ENCODE assay signal across 9 cellular contexts in genomic region chr1:75908717-75909152, GRCh38. TPM values are rescaled to one million over a fixed set of nuclear protein-coding genes. Genes with fewer than 3 reads are reported as not detected.
DNase-seq lines count a peak whose midpoint lies in the region; ATAC-seq, FAIRE-seq and TF ChIP-seq lines count a peak whose summit lies in the region.
"Had no signal": no experiment of that assay in that cellular context is flagged by ENCODE, and none has a peak within 500 bp of the region (broad histone marks: within the 10 kb centered on the region; RNA-seq: fewer than 3 reads in every experiment).

No MANE protein-coding gene starts in this region.

- no peaks in the 10 kb centered on the region for H3K9me3 ChIP-seq in CD8-positive, alpha-beta memory T cell (ENCODE audit: low read length)

- H3K27ac ChIP-seq in CD8-positive, alpha-beta memory T cell (ENCODE audit: low read depth, low read length), result no peak overlapping the region

- no peaks in the 10 kb centered on the region for H3K27me3 Mint-ChIP-seq in WTC11 (ENCODE audit: low read depth)
- H3K27me3 Mint-ChIP-seq in stimulated activated memory B cell treated with anti-CD40 and anti-IgM and Interleukin-4, amounts not matched to agents 10 μg/mL and 1 μg/mL and 100 μg/mL, for 72 hours, result peaks cover 27% of the 10 kb centered on the region
- H3K27me3 Mint-ChIP-seq in CD8-positive, alpha-beta memory T cell, result peaks cover 0 to under 1% of the 10 kb centered on the region in 2 donors

- POLR2A ChIA-PET in WTC11 (lab: Charles Lee), result no interaction called here
- POLR2A ChIA-PET in CD8-positive, alpha-beta memory T cell (lab: Charles Lee), result no interaction called here

- H3K9me3 Mint-ChIP-seq in WTC11, result peaks cover 10% of the 10 kb centered on the region
- peaks cover 18% of the 10 kb centered on the region for H3K9me3 Mint-ChIP-seq in stimulated activated memory B cell treated with anti-CD40 and anti-IgM and Interleukin-4, amounts not matched to agents 10 μg/mL and 1 μg/mL and 100 μg/mL, for 72 hours
- peaks cover 12 to 26% (median 21%) of the 10 kb centered on the region in 5 donors for H3K9me3 Mint-ChIP-seq in CD8-positive, alpha-beta memory T cell

- no peak overlapping the region for H3K4me3 ChIP-seq in CD8-positive, alpha-beta memory T cell (ENCODE audit: low read length)

- in situ Hi-C loops in G401 (cut with HindIII; ENCODE audit: low sequenced_read_pairs), result no loop called here

- CTCF ChIA-PET in WTC11 (lab: Charles Lee), result interaction anchor here (0.8 to 1.8 kb wide), 11 partner anchors 9 to 1217 kb away, joined by 3 to 20 read pairs (median 4); no protein-coding TSS in a partner anchor
- CTCF ChIA-PET in CD8-positive, alpha-beta memory T cell (lab: Charles Lee), result no interaction called here

- peak; percentile 89 for FAIRE-seq in H54 (lab: Jason Lieb, UNC)

- H3K36me3 Mint-ChIP-seq in WTC11, result peaks cover 11% of the 10 kb centered on the region
- no peaks in the 10 kb centered on the region for H3K36me3 Mint-ChIP-seq in stimulated activated memory B cell treated with anti-CD40 and anti-IgM and Interleukin-4, amounts not matched to agents 10 μg/mL and 1 μg/mL and 100 μg/mL, for 72 hours
- H3K36me3 Mint-ChIP-seq in CD8-positive, alpha-beta memory T cell, result no peaks in the 10 kb centered on the region

- H3K27ac Mint-ChIP-seq in WTC11, result no peak overlapping the region
- H3K27ac Mint-ChIP-seq in stimulated activated memory B cell treated with anti-CD40 and anti-IgM and Interleukin-4, amounts not matched to agents 10 μg/mL and 1 μg/mL and 100 μg/mL, for 72 hours, result no peak overlapping the region
- no peak overlapping the region for H3K27ac Mint-ChIP-seq in CD8-positive, alpha-beta memory T cell

- no peaks in the 10 kb centered on the region for H3K4me1 Mint-ChIP-seq in WTC11
- H3K4me1 Mint-ChIP-seq in stimulated activated memory B cell treated with anti-CD40 and anti-IgM and Interleukin-4, amounts not matched to agents 10 μg/mL and 1 μg/mL and 100 μg/mL, for 72 hours, result no peaks in the 10 kb centered on the region
- H3K4me1 Mint-ChIP-seq in CD8-positive, alpha-beta memory T cell, result no peaks in the 10 kb centered on the region

- DNase-seq in G401 (ENCODE audit: low spot score) (peak; percentile 3), H54 (ENCODE audit: insufficient read length, low spot score) (no peak), NCI-H146 (lab: John Stamatoyannopoulos, UW) (peak; percentile 11), WTC11 (ENCODE audit: low spot score) (peak; percentile 25), medulla oblongata (ENCODE audit: extremely low spot score) (peak; percentile 30), 8988T (no peak)
- DNase-seq in CD8-positive, alpha-beta memory T cell, result no peak

- no peaks in the 10 kb centered on the region for H3K27me3 ChIP-seq in CD8-positive, alpha-beta memory T cell (ENCODE audit: insufficient read depth, low read length, poor library complexity, severe bottlenecking)

- TF ChIP-seq CTCF in WTC11 (IDR thresholded peaks at IDR 0.05), result peak; percentile 30; the same call in 1 of the 2 replicates

- no peaks in the 10 kb centered on the region for H3K4me1 ChIP-seq in CD8-positive, alpha-beta memory T cell (ENCODE audit: insufficient read depth, low read length)

- H3K4me3 Mint-ChIP-seq in WTC11, result no peak overlapping the region
- H3K4me3 Mint-ChIP-seq in stimulated activated memory B cell treated with anti-CD40 and anti-IgM and Interleukin-4, amounts not matched to agents 10 μg/mL and 1 μg/mL and 100 μg/mL, for 72 hours, result no peak overlapping the region
- no peak overlapping the region for H3K4me3 Mint-ChIP-seq in CD8-positive, alpha-beta memory T cell

- TF ChIP-seq POLR2A in H54 (IDR thresholded peaks at IDR 0.05; ENCODE audit: low read depth, low read length), result no peak

- H3K36me3 ChIP-seq in CD8-positive, alpha-beta memory T cell (ENCODE audit: insufficient read depth, low read length), result no peaks in the 10 kb centered on the region

- peak; percentile 100 for ATAC-seq in WTC11
- no peak for ATAC-seq in stimulated activated memory B cell treated with anti-CD40 and anti-IgM and Interleukin-4, amounts not matched to agents 10 μg/mL and 1 μg/mL and 100 μg/mL, for 72 hours

TF ChIP-seq in WTC11, 78 proteins besides CTCF, POLR2A, EP300 and RAD21 (continues in another document):
- no peak for TF ChIP-seq ZNF317 (CRISPR knock-in tag; IDR thresholded peaks at IDR 0.05; ENCODE audit: borderline replicate concordance, low read depth)
- TF ChIP-seq, protein P1, sequence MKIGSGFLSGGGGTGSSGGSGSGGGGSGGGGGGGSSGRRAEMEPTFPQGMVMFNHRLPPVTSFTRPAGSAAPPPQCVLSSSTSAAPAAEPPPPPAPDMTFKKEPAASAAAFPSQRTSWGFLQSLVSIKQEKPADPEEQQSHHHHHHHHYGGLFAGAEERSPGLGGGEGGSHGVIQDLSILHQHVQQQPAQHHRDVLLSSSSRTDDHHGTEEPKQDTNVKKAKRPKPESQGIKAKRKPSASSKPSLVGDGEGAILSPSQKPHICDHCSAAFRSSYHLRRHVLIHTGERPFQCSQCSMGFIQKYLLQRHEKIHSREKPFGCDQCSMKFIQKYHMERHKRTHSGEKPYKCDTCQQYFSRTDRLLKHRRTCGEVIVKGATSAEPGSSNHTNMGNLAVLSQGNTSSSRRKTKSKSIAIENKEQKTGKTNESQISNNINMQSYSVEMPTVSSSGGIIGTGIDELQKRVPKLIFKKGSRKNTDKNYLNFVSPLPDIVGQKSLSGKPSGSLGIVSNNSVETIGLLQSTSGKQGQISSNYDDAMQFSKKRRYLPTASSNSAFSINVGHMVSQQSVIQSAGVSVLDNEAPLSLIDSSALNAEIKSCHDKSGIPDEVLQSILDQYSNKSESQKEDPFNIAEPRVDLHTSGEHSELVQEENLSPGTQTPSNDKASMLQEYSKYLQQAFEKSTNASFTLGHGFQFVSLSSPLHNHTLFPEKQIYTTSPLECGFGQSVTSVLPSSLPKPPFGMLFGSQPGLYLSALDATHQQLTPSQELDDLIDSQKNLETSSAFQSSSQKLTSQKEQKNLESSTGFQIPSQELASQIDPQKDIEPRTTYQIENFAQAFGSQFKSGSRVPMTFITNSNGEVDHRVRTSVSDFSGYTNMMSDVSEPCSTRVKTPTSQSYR (CRISPR knock-in tag; IDR thresholded peaks at IDR 0.05), result no peak
- TF ChIP-seq, protein P2, sequence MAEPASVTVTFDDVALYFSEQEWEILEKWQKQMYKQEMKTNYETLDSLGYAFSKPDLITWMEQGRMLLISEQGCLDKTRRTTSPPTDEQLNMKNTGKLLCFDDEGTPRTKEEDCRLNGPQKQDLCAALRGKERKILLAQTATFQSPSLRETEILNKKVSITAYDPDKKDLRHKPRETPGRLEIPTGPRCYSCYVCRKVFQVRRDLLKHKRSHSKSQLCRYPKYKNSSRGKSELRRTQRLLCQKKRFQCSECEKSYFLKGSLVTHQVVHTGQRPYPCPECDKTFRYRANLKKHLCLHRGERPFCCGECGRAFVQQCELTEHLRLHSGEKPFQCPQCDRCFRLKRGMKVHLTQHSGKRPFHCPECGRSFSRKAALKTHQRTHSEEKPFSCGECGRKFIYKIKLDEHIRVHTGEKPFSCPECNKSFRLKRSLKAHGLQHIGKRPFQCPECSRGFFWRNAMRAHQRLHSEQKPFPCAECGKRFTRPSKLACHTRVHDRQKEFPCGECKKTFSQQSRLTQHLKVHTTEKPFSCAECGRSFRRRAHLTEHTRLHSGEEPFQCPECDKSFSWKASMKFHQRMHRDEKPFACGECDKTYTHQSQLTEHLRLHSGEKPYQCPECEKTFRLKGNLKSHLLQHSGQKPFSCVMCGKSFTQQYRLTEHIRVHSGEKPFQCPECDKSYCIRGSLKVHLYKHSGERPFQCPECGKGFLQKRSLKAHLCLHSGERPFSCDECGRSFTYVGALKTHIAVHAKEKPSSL (CRISPR knock-in tag; conservative IDR thresholded peaks at IDR 0.05), result no peak
- no peak for TF ChIP-seq JAZF1 (CRISPR knock-in tag; IDR thresholded peaks at IDR 0.05)
- TF ChIP-seq, protein P3, sequence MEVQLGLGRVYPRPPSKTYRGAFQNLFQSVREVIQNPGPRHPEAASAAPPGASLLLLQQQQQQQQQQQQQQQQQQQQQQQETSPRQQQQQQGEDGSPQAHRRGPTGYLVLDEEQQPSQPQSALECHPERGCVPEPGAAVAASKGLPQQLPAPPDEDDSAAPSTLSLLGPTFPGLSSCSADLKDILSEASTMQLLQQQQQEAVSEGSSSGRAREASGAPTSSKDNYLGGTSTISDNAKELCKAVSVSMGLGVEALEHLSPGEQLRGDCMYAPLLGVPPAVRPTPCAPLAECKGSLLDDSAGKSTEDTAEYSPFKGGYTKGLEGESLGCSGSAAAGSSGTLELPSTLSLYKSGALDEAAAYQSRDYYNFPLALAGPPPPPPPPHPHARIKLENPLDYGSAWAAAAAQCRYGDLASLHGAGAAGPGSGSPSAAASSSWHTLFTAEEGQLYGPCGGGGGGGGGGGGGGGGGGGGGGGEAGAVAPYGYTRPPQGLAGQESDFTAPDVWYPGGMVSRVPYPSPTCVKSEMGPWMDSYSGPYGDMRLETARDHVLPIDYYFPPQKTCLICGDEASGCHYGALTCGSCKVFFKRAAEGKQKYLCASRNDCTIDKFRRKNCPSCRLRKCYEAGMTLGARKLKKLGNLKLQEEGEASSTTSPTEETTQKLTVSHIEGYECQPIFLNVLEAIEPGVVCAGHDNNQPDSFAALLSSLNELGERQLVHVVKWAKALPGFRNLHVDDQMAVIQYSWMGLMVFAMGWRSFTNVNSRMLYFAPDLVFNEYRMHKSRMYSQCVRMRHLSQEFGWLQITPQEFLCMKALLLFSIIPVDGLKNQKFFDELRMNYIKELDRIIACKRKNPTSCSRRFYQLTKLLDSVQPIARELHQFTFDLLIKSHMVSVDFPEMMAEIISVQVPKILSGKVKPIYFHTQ (CRISPR knock-in tag; IDR thresholded peaks at IDR 0.05), result no peak
- no peak for TF ChIP-seq ZBTB21 (CRISPR knock-in tag; IDR thresholded peaks at IDR 0.05; ENCODE audit: borderline replicate concordance)
- no peak for TF ChIP-seq ATF3 (CRISPR knock-in tag; conservative IDR thresholded peaks at IDR 0.05)
- TF ChIP-seq, protein P4, sequence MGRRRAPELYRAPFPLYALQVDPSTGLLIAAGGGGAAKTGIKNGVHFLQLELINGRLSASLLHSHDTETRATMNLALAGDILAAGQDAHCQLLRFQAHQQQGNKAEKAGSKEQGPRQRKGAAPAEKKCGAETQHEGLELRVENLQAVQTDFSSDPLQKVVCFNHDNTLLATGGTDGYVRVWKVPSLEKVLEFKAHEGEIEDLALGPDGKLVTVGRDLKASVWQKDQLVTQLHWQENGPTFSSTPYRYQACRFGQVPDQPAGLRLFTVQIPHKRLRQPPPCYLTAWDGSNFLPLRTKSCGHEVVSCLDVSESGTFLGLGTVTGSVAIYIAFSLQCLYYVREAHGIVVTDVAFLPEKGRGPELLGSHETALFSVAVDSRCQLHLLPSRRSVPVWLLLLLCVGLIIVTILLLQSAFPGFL (CRISPR knock-in tag; IDR thresholded peaks at IDR 0.05; ENCODE audit: borderline replicate concordance), result no peak
- TF ChIP-seq TP53 (CRISPR knock-in tag; IDR thresholded peaks at IDR 0.05), result no peak

RNA-seq across cellular contexts. Expression of gene ASB17, which starts 23.5 kb away (rescaled TPM):
- not detected in 2 replicates for total RNA-seq in G401 (2014; rRNA removed; shearing (Covaris generic))
- total RNA-seq in WTC11 (2021), result not detected in 3 replicates
- total RNA-seq in CD8-positive, alpha-beta memory T cell, result not detected
- not detected for polyA plus RNA-seq in CD8-positive, alpha-beta memory T cell
- total RNA-seq: T-helper 2 cell treated with Interferon-gamma antibody and Interleukin-4, amounts not matched to agents 100 ng/mL and 5 ng/mL, for 36 hours had no signal

Comparison
In these comparisons a context has a peak if more than half of its experiments do, and no peak if none do; other contexts are left out.
1. DNase-seq: peak in G401 (single experiment), NCI-H146 (single experiment), WTC11 (single experiment) and medulla oblongata (single experiment); none in H54 (single experiment), CD8-positive, alpha-beta memory T cell (0 of 5) and 8988T (single experiment).